Comparison of ENCODE assay signal across 8 cellular contexts in genomic region chr11:124622531-124623451, GRCh38. TPM values are rescaled to one million over a fixed set of nuclear protein-coding genes. Genes with fewer than 3 reads are reported as not detected.
DNase-seq lines count a peak whose midpoint lies in the region; ATAC-seq and TF ChIP-seq lines count a peak whose summit lies in the region.

Gene TBRG1, plus strand, starts transcription at chr11:124622864. Its CDS starts 220 bp downstream, at chr11:124623084.

- ATAC-seq in effector memory CD8-positive, alpha-beta T cell (replicated peaks), result peak; percentile 95

- peak within 1 kb of the TSS; percentile 99 for H3K27ac Mint-ChIP-seq in effector memory CD8-positive, alpha-beta T cell

- no peak for TF ChIP-seq CTCF in GM20000 (IDR thresholded peaks at IDR 0.05; ENCODE audit: extremely low read depth, missing control alignments)

- peaks cover 8 to 19% of the 10 kb centered on the region in 2 donors for H3K27me3 Mint-ChIP-seq in effector memory CD8-positive, alpha-beta T cell

- H3K9me3 Mint-ChIP-seq in effector memory CD8-positive, alpha-beta T cell, result no peaks in the 10 kb centered on the region

- H3K4me3 Mint-ChIP-seq in effector memory CD8-positive, alpha-beta T cell, result peak within 1 kb of the TSS; percentile 92 to 95

- peaks cover 18 to 33% of the 10 kb centered on the region in 2 donors for H3K4me1 Mint-ChIP-seq in effector memory CD8-positive, alpha-beta T cell (ENCODE audit: low read depth in 2 of 2)

- peak; percentile 92 for DNase-seq in CMK (ENCODE audit: low read depth)
- peak; percentile 88 for DNase-seq in GM20000 (ENCODE audit: low spot score)
- peak; percentile 89 for DNase-seq in HT1080 (ENCODE audit: low read depth)
- DNase-seq in NOMO-1 (lab: John Stamatoyannopoulos, UW; ENCODE audit: unreplicated experiment in 2 of 2), result peak; percentile 75 to 84
- DNase-seq in activated CD8-positive, alpha-beta memory T cell treated with anti-CD3 and anti-CD28 coated beads for 4 hours (ENCODE audit: low read depth in 2 of 2), result peak; percentile 63 to 79
- DNase-seq in effector memory CD8-positive, alpha-beta T cell, result peak; percentile 65 to 73 (median 66)
- peak; percentile 97 for DNase-seq in medulla oblongata (ENCODE audit: extremely low spot score)
- DNase-seq in stimulated activated CD8-positive, alpha-beta memory T cell treated with anti-CD3 and anti-CD28 coated beads, Interleukin-12 subunit alpha, Interleukin-12 subunit beta, amount 100 ng/mL, for 1 hour (ENCODE audit: low read depth), result peak; percentile 68

- H3K36me3 Mint-ChIP-seq in effector memory CD8-positive, alpha-beta T cell (ENCODE audit: insufficient read depth), result peaks cover 15% of the 10 kb centered on the region

RNA-seq across cellular contexts. Expression of gene TBRG1, which starts in this region (rescaled TPM):
- total RNA-seq in HT1080 (2014; rRNA removed; shearing (Covaris generic)), result 42.9 and 52.7 TPM in 2 replicates
- 34.5 and 36.4 TPM in 2 replicates for polyA plus RNA-seq in HT1080 (2015; cell fraction: cytosol; rRNA removed)
- 54.0 and 65.7 TPM in 2 replicates for polyA plus RNA-seq in HT1080 (2015; cell fraction: nucleus; rRNA removed)

Comparison
In these comparisons a context has a peak if more than half of its experiments do, and no peak if none do; other contexts are left out.
1. Peak in every context shown above with its lines: DNase-seq and ATAC-seq.